Comparison of ENCODE assay signal across 1 cellular context in genomic region chr7:116571037-116571436, GRCh38.
TF ChIP-seq lines count a peak whose summit lies in the region.

No MANE protein-coding gene starts in this region.

TF ChIP-seq in HepG2, 621 proteins besides CTCF, POLR2A, EP300 and RAD21:
- no peak for TF ChIP-seq ZNF704 (CRISPR knock-in tag; IDR thresholded peaks at IDR 0.05; ENCODE audit: borderline replicate concordance)
